Comparison of ENCODE assay signal across 1 cellular context in genomic region chr18:42289526-42289925, GRCh38.
TF ChIP-seq lines count a peak whose summit lies in the region.

No MANE protein-coding gene starts in this region.

TF ChIP-seq in H1, 55 proteins besides CTCF, POLR2A, EP300 and RAD21:
- TF ChIP-seq BRCA1 (IDR thresholded peaks at IDR 0.05; ENCODE audit: low read depth, low read length) = no peak
- no peak for TF ChIP-seq RNF2 (IDR thresholded peaks at IDR 0.05; ENCODE audit: borderline replicate concordance, low read depth, low read length, missing control alignments, poor library complexity, severe bottlenecking)
- TF ChIP-seq SP4 (IDR thresholded peaks at IDR 0.05; ENCODE audit: low read length) = no peak
- TF ChIP-seq KDM4A (IDR thresholded peaks at IDR 0.05; ENCODE audit: low read depth, low read length, severe bottlenecking) = no peak
- no peak for TF ChIP-seq CBX5 (IDR thresholded peaks at IDR 0.05; ENCODE audit: low read depth, low read length)
- no peak for TF ChIP-seq SP2 (IDR thresholded peaks at IDR 0.05; ENCODE audit: low read length)
- TF ChIP-seq RXRA (IDR thresholded peaks at IDR 0.05; ENCODE audit: insufficient read depth, low read depth, low read length) = no peak
- no peak for TF ChIP-seq GABPA (IDR thresholded peaks at IDR 0.05; ENCODE audit: borderline replicate concordance, insufficient read depth, low read length)
- TF ChIP-seq, protein P1, sequence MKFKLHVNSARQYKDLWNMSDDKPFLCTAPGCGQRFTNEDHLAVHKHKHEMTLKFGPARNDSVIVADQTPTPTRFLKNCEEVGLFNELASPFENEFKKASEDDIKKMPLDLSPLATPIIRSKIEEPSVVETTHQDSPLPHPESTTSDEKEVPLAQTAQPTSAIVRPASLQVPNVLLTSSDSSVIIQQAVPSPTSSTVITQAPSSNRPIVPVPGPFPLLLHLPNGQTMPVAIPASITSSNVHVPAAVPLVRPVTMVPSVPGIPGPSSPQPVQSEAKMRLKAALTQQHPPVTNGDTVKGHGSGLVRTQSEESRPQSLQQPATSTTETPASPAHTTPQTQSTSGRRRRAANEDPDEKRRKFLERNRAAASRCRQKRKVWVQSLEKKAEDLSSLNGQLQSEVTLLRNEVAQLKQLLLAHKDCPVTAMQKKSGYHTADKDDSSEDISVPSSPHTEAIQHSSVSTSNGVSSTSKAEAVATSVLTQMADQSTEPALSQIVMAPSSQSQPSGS (IDR thresholded peaks at IDR 0.05; ENCODE audit: low read length) = no peak
- no peak for TF ChIP-seq JUN (IDR thresholded peaks at IDR 0.05; ENCODE audit: low read depth, low read length)
- TF ChIP-seq EGR1 (IDR thresholded peaks at IDR 0.05; ENCODE audit: borderline replicate concordance, low read depth, low read length) = no peak
- no peak for TF ChIP-seq POU5F1 (IDR thresholded peaks at IDR 0.05; ENCODE audit: low read depth, low read length)
- TF ChIP-seq MAX (IDR thresholded peaks at IDR 0.05) = no peak
- TF ChIP-seq RBBP5 (IDR thresholded peaks at IDR 0.05; ENCODE audit: borderline replicate concordance, low read depth, low read length) = no peak
- no peak for TF ChIP-seq TEAD4 (IDR thresholded peaks at IDR 0.05; ENCODE audit: low read depth, low read length)
- no peak for TF ChIP-seq CBX8 (IDR thresholded peaks at IDR 0.05; ENCODE audit: borderline replicate concordance, low read depth, low read length)
- no peak for TF ChIP-seq HDAC6 (IDR thresholded peaks at IDR 0.05; ENCODE audit: low read depth, low read length)
- no peak for TF ChIP-seq POLR2AphosphoS5 (IDR thresholded peaks at IDR 0.05; ENCODE audit: low read depth, low read length)
